Comparison of ENCODE assay signal across 15 cellular contexts in the genomic region with DNA sequence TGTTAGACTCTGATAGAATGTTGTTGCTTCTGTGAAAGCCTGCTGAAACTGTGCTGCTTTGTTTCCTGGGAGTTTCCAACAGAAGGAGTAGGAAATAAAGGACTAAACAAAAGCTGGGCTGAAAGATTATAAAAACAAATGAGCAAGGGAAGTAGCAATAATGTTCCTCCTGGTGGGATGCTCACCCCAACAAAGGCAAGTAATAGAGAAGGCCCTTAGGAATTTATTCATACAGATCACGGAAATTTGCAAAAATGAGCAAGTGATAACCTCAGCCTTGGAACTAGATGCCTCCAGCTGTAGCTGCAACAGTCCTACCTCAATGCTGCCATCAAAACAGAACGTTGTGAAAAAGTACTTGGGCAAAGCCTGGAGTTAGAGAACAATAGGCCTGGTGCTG.
DNase-seq lines count a peak whose midpoint lies in the region; ATAC-seq and TF ChIP-seq lines count a peak whose summit lies in the region.
"Had no signal": no experiment of that assay in that cellular context is flagged by ENCODE, and none has a peak within 500 bp of the region (broad histone marks: within the 10 kb centered on the region; RNA-seq: fewer than 3 reads in every experiment).

No MANE protein-coding gene starts in this region.

- no peak overlapping the region for H3K56ac ChIP-seq in H9 (ENCODE audit: insufficient read length, low read depth, low read length)

- no peak overlapping the region for H3K4me2 ChIP-seq in H9 (ENCODE audit: insufficient read depth, insufficient read length, low read length)

- DNase-seq in H9 (no peak), WTC11 (ENCODE audit: low spot score) (no peak), COLO668 (lab: John Stamatoyannopoulos, UW; ENCODE audit: unreplicated experiment) (no peak)
- DNase-seq: C1 segment of cervical spinal cord; CD4-positive, alpha-beta T cell; DMS153; DMS79 treated with DMSO at 0.1 percent for 48 hours; EL; IMR-90; KG1 had no signal

- H3K36me3 ChIP-seq in iPS-20b (ENCODE audit: insufficient read depth, low read depth, low read length), result no peaks in the 10 kb centered on the region

- H2BK5ac ChIP-seq in H9 (ENCODE audit: insufficient read length, low read length), result no peak overlapping the region

- TF ChIP-seq CTCF in H9 (conservative IDR thresholded peaks at IDR 0.05), result no peak
- TF ChIP-seq CTCF in WTC11 (IDR thresholded peaks at IDR 0.05), result no peak

- H3K79me2 ChIP-seq in H9 (ENCODE audit: insufficient read depth, low read length), result no peaks in the 10 kb centered on the region

- H2BK12ac ChIP-seq in H9 (ENCODE audit: insufficient read length, low read depth, low read length), result no peak overlapping the region

- H3K4me3 Mint-ChIP-seq in H9 (no peak overlapping the region), WTC11 (peak overlapping the region; percentile 6; the same call in 1 of the 2 replicates)
- H3K4me3 Mint-ChIP-seq: B cell; CD4-positive, alpha-beta T cell had no signal

- no peak overlapping the region; the same call in 1 of the 2 replicates for H3K4me3 ChIP-seq in iPS-20b (ENCODE audit: low read length)

- no peaks in the 10 kb centered on the region for H3K23me2 ChIP-seq in H9 (ENCODE audit: insufficient read length, low read depth, low read length, poor library complexity, severe bottlenecking)

- H3K9ac ChIP-seq in H9 (ENCODE audit: extremely low read depth, insufficient read length, low read length) (no peak overlapping the region), iPS-20b (ENCODE audit: low read depth, low read length) (peak overlapping the region; percentile 24)

- H3K18ac ChIP-seq in H9 (ENCODE audit: insufficient read length, low read depth, low read length), result no peak overlapping the region

- no peaks in the 10 kb centered on the region; the same call in 1 of the 2 replicates for H3K27me3 Mint-ChIP-seq in H9 (ENCODE audit: low read depth)
- H3K27me3 Mint-ChIP-seq in WTC11 (ENCODE audit: low read depth), result peaks cover 3% of the 10 kb centered on the region; the same call in 1 of the 2 replicates
- H3K27me3 Mint-ChIP-seq: B cell; CD4-positive, alpha-beta T cell had no signal

- no peak overlapping the region for H3K14ac ChIP-seq in H9 (ENCODE audit: insufficient read depth, low read length)

- peaks cover 13% of the 10 kb centered on the region; the same call in 1 of the 2 replicates for H3K4me1 ChIP-seq in H9 (ENCODE audit: insufficient read depth, low read length)
- H3K4me1 ChIP-seq in iPS-20b (ENCODE audit: insufficient read depth, low read length), result peaks cover 34% of the 10 kb centered on the region; the same call in 1 of the 2 replicates

- H4K8ac ChIP-seq in H9 (replicated peaks; ENCODE audit: insufficient read length, low read depth, low read length), result no peak overlapping the region

- ATAC-seq in WTC11 (peak; percentile 22), HG03097 (IDR thresholded peaks at IDR 0.05; ENCODE audit: low FRiP score, unreplicated experiment) (no peak), HG03342 (IDR thresholded peaks at IDR 0.05; ENCODE audit: unreplicated experiment) (no peak), HG02885 (IDR thresholded peaks at IDR 0.05; ENCODE audit: poor library complexity, unreplicated experiment) (no peak)

- H3T11ph ChIP-seq in H9 (ENCODE audit: low read length), result no peak overlapping the region

- H3K27ac ChIP-seq in H9 (ENCODE audit: insufficient read length, low read depth, low read length) (peak overlapping the region; percentile 81), iPS-20b (ENCODE audit: low read length) (peak overlapping the region; percentile 25)

- H2BK20ac ChIP-seq in H9 (ENCODE audit: low read depth, low read length, poor library complexity, severe bottlenecking), result no peak overlapping the region

- H3K27ac Mint-ChIP-seq in H9 (peak overlapping the region; percentile 52 to 95 (median 80); a peak in 4 of 7 replicates), WTC11 (peak overlapping the region; percentile 88)
- H3K27ac Mint-ChIP-seq: B cell; CD4-positive, alpha-beta T cell had no signal

- POLR2A ChIA-PET in WTC11 (lab: Charles Lee), result no interaction called here

- no peaks in the 10 kb centered on the region for H4K20me1 ChIP-seq in H9 (ENCODE audit: control insufficient read depth, insufficient read depth, insufficient read length)

- no peak overlapping the region for H3K4ac ChIP-seq in H9 (ENCODE audit: low read depth, low read length)

- CTCF ChIA-PET in WTC11 (lab: Charles Lee), result interaction anchor here (1.1 to 2.0 kb wide), 5 partner anchors 47 to 392 kb away, joined by 3 to 19 read pairs (median 5); a partner anchor contains a TSS

- H2BK15ac ChIP-seq in H9 (ENCODE audit: low read depth, low read length), result no peak overlapping the region

- no peaks in the 10 kb centered on the region for H3K27me3 ChIP-seq in H9 (ENCODE audit: insufficient read depth, low read length)
- H3K27me3 ChIP-seq in iPS-20b (ENCODE audit: insufficient read depth, low read length), result no peaks in the 10 kb centered on the region

- H3K36me3 Mint-ChIP-seq in H9 (ENCODE audit: insufficient read depth in 1 of 3, low read depth in 3 of 3) (peaks cover 0 to 13% (median 11%) of the 10 kb centered on the region in 3 experiments; a peak in 4 of 7 replicates), WTC11 (peaks cover 18% of the 10 kb centered on the region)

- no peak overlapping the region for H2BK120ac ChIP-seq in H9 (ENCODE audit: low read depth, low read length, poor library complexity, severe bottlenecking)

- H3K9me3 Mint-ChIP-seq in H9 (peaks cover 2 to 11% of the 10 kb centered on the region in 2 experiments; a peak in 3 of 5 replicates), WTC11 (peaks cover 22% of the 10 kb centered on the region)

- no peak overlapping the region for H2AK5ac ChIP-seq in H9 (ENCODE audit: insufficient read length, low read length)

- H4K91ac ChIP-seq in H9 (ENCODE audit: insufficient read length, low read depth, low read length), result no peak overlapping the region

- no peak overlapping the region for H3K23ac ChIP-seq in H9 (ENCODE audit: insufficient read length, low read depth, low read length)

- H2AFZ ChIP-seq in H9 (ENCODE audit: low read length), result no peak overlapping the region

- no peaks in the 10 kb centered on the region for H3K79me1 ChIP-seq in H9 (ENCODE audit: insufficient read depth, low read depth, low read length, poor library complexity, severe bottlenecking)

- H3K4me1 Mint-ChIP-seq in H9 (peaks cover 38 to 42% of the 10 kb centered on the region in 2 experiments), WTC11 (peaks cover 68% of the 10 kb centered on the region)
- H3K4me1 Mint-ChIP-seq: B cell had no signal

- H4K5ac ChIP-seq in H9 (ENCODE audit: insufficient read length, low read depth, low read length), result no peak overlapping the region

- H3K9me3 ChIP-seq in H9 (ENCODE audit: control insufficient read depth, low read depth, low read length) (no peaks in the 10 kb centered on the region), iPS-20b (ENCODE audit: insufficient read depth, low read depth, low read length) (no peaks in the 10 kb centered on the region)

- WGBS in H9 (ENCODE audit: extremely low coverage, insufficient read length, low lambda C conversion rate), result no CpG with 5 or more reads among the region's 2 CpGs

TF ChIP-seq in WTC11, 78 proteins besides CTCF, POLR2A, EP300 and RAD21 (continues in another document):
- TF ChIP-seq, protein P1, sequence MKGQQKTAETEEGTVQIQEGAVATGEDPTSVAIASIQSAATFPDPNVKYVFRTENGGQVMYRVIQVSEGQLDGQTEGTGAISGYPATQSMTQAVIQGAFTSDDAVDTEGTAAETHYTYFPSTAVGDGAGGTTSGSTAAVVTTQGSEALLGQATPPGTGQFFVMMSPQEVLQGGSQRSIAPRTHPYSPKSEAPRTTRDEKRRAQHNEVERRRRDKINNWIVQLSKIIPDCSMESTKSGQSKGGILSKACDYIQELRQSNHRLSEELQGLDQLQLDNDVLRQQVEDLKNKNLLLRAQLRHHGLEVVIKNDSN (CRISPR knock-in tag; IDR thresholded peaks at IDR 0.05), result no peak
- TF ChIP-seq ZNF423 (CRISPR knock-in tag; IDR thresholded peaks at IDR 0.05), result no peak
- no peak for TF ChIP-seq ATF1 (CRISPR knock-in tag; IDR thresholded peaks at IDR 0.05)
- TF ChIP-seq, protein P2, sequence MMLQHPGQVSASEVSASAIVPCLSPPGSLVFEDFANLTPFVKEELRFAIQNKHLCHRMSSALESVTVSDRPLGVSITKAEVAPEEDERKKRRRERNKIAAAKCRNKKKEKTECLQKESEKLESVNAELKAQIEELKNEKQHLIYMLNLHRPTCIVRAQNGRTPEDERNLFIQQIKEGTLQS (CRISPR knock-in tag; conservative IDR thresholded peaks at IDR 0.05), result no peak
- TF ChIP-seq, protein P3, sequence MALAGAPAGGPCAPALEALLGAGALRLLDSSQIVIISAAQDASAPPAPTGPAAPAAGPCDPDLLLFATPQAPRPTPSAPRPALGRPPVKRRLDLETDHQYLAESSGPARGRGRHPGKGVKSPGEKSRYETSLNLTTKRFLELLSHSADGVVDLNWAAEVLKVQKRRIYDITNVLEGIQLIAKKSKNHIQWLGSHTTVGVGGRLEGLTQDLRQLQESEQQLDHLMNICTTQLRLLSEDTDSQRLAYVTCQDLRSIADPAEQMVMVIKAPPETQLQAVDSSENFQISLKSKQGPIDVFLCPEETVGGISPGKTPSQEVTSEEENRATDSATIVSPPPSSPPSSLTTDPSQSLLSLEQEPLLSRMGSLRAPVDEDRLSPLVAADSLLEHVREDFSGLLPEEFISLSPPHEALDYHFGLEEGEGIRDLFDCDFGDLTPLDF (CRISPR knock-in tag; IDR thresholded peaks at IDR 0.05), result no peak
- TF ChIP-seq ZNF219 (CRISPR knock-in tag; IDR thresholded peaks at IDR 0.05; ENCODE audit: borderline replicate concordance), result no peak
- TF ChIP-seq, protein P4, sequence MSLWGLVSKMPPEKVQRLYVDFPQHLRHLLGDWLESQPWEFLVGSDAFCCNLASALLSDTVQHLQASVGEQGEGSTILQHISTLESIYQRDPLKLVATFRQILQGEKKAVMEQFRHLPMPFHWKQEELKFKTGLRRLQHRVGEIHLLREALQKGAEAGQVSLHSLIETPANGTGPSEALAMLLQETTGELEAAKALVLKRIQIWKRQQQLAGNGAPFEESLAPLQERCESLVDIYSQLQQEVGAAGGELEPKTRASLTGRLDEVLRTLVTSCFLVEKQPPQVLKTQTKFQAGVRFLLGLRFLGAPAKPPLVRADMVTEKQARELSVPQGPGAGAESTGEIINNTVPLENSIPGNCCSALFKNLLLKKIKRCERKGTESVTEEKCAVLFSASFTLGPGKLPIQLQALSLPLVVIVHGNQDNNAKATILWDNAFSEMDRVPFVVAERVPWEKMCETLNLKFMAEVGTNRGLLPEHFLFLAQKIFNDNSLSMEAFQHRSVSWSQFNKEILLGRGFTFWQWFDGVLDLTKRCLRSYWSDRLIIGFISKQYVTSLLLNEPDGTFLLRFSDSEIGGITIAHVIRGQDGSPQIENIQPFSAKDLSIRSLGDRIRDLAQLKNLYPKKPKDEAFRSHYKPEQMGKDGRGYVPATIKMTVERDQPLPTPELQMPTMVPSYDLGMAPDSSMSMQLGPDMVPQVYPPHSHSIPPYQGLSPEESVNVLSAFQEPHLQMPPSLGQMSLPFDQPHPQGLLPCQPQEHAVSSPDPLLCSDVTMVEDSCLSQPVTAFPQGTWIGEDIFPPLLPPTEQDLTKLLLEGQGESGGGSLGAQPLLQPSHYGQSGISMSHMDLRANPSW (CRISPR knock-in tag; conservative IDR thresholded peaks at IDR 0.05; ENCODE audit: low read depth), result no peak
- no peak for TF ChIP-seq SP1 (CRISPR knock-in tag; conservative IDR thresholded peaks at IDR 0.05)
- TF ChIP-seq GABPB1 (CRISPR knock-in tag; IDR thresholded peaks at IDR 0.05), result no peak
